ENCODE assay signal across 25 cellular contexts in genomic region chr1:65725064-65725463, GRCh38.
"Had no signal": no experiment of that assay in that cellular context is flagged by ENCODE, and none has a peak within 500 bp of the region (broad histone marks: within the 10 kb centered on the region; RNA-seq: fewer than 3 reads in every experiment).

No MANE protein-coding gene starts in this region.

- H3K4me3 ChIP-seq: MG63, SK-N-MC had no signal

- ATAC-seq: activated T-cell treated with anti-CD3 and anti-CD28 coated beads, Interleukin-2, amount 50 U/mL, for 4 hours; Panc1; Right ventricle myocardium inferior had no signal

- H3K36me3 ChIP-seq: MG63 had no signal

- H3K27me3 ChIP-seq: MG63 had no signal

- H3K9me3 ChIP-seq: MG63 had no signal

- H3K9ac ChIP-seq: KMS-11 had no signal

- FAIRE-seq: astrocyte had no signal

- H3K4me2 ChIP-seq: KMS-11 had no signal

- DNase-seq: activated CD4-positive, alpha-beta memory T cell treated with anti-CD3 and anti-CD28 coated beads for 36 hours; activated CD4-positive, alpha-beta T cell treated with anti-CD3 and anti-CD28 coated beads, Interleukin-2, amount 10 ng/mL, durations not matched to agents 7 days and 5 days; activated CD4-positive, CD25-positive, alpha-beta regulatory T cell; activated CD8-positive, alpha-beta memory T cell treated with anti-CD3 and anti-CD28 coated beads for 24 hours; activated effector memory CD4-positive, alpha-beta T cell treated with anti-CD3 and anti-CD28 coated beads, Interleukin-2, amount 50 U/mL, for 16 hours; activated naive CD4-positive, alpha-beta T cell treated with Interleukin-2 at 50 U/mL for 16 hours; activated T-cell treated with anti-CD3 and anti-CD28 coated beads, Interleukin-2, amount 50 U/mL, for 4 hours; amygdala; cortex of kidney; MG63; NCI-H1048; NCI-H146; NCI-H1930; NCI-H2171; NCI-H226; NCI-H526; NCI-H82; RPMI8226; T-helper 1 cell had no signal

- H3K27ac ChIP-seq: KMS-11, SK-N-MC, VCaP had no signal
